Comparison of ENCODE assay signal across 18 cellular contexts in the genomic region with DNA sequence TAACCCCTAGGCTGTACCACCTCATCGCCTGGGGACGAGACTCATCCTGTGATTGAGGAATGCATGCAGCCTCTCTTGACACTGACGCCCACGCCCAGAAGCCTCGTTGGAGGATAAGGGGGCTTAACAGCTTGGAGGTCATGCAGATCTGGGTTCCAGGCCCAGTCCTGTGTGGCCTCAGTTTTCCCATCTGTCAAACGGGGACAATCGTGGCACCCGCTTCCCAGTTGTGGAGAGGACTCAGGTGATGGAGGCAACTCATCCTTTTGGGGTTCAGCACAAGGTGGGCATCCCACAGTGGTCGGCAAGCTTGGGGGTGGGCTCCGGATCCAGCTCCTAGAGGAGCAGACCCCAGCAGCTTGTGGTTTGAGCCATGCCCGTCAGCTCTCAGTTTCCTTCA. TPM values are rescaled to one million over a fixed set of nuclear protein-coding genes. Genes with fewer than 3 reads are reported as not detected.
"Had no signal": no experiment of that assay in that cellular context is flagged by ENCODE, and none has a peak within 500 bp of the region (broad histone marks: within the 10 kb centered on the region; RNA-seq: fewer than 3 reads in every experiment).

No MANE protein-coding gene starts in this region.

- DNase-seq: activated CD4-positive, alpha-beta T cell treated with anti-CD3 and anti-CD28 coated beads, Interleukin-2, amount 50 U/mL, for 48 hours; activated CD8-positive, alpha-beta memory T cell treated with anti-CD3 and anti-CD28 coated beads, Interleukin-2, amount 10 ng/mL, durations not matched to agents 7 days and 5 days; activated effector memory CD4-positive, alpha-beta T cell treated with anti-CD3 and anti-CD28 coated beads, Interleukin-2, amount 50 U/mL, for 16 hours; activated T-cell treated with anti-CD3 and anti-CD28 coated beads, Interleukin-2, amount 50 U/mL, for 4 hours; amygdala; foreskin melanocyte; immature natural killer cell; left cardiac atrium; natural killer cell; SHP77 treated with DMSO at 0.1 percent for 48 hours; T-helper 2 cell; trophoblast cell had no signal

- ATAC-seq: left cardiac atrium had no signal

- H3K4me3 ChIP-seq: skin epidermis had no signal

RNA-seq across cellular contexts. Expression of gene LGI4, which starts 1.4 kb away (rescaled TPM):
- total RNA-seq: activated CD8-positive, alpha-beta memory T cell treated with anti-CD3 and anti-CD28 coated beads, Interleukin-2, amount 10 ng/mL, durations not matched to agents 7 days and 5 days; lung microvascular endothelial cell; pulmonary artery endothelial cell had no signal
- polyA plus RNA-seq: immature natural killer cell had no signal

RNA-seq across cellular contexts. Expression of gene FXYD1, which starts 2.4 kb away (rescaled TPM):
- total RNA-seq: lung microvascular endothelial cell, natural killer cell had no signal

RNA-seq across cellular contexts. Expression of gene FXYD7, which starts 6.8 kb away (rescaled TPM):
- total RNA-seq: chondrocyte, left cardiac atrium, lung microvascular endothelial cell, pulmonary artery endothelial cell had no signal

RNA-seq across cellular contexts. Expression of gene FXYD3, which starts 20.6 kb away (rescaled TPM):
- total RNA-seq: activated CD8-positive, alpha-beta memory T cell treated with anti-CD3 and anti-CD28 coated beads, Interleukin-2, amount 10 ng/mL, durations not matched to agents 7 days and 5 days; activated naive CD4-positive, alpha-beta T cell treated with anti-CD3 and anti-CD28 coated beads, Interleukin-2, amount 50 U/mL, for 72 hours; chondrocyte; lung microvascular endothelial cell; mononuclear cell; natural killer cell; pulmonary artery endothelial cell had no signal
- polyA plus RNA-seq: immature natural killer cell had no signal
